Comparison of ENCODE assay signal across 1 cellular context in the genomic region with DNA sequence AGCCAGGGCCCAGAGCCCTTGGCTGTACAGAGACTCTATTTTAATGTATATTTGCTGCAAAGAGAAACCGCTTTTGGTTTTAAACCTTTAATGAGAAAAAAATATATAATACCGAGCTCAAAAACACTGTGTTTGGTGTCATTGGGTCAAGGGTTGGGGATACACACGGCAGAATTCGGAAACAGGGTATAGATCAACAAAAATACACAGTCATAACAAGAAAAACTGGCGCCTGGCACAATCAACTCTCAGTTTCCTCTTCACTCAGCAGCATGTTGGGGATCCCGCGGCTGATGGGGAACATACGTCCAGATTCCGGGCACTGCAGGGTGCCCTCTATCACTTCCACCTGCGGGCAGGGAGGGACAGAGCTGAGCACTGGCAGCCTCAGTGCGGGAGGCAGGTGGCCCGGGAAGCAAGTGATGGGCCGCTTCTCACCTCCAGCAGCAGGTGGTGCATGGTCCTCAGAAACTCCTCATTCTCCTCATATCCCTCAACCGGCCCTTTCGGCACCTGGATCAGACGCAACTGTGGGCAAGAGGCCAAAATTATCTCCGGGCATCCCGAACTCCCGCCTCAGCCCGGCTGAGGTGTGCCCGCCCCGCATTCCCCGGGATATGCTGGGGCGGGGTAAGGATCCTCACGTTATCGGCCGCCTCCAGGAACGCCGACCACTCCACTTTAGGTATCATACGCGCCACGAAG.
TF ChIP-seq lines count a peak whose summit lies in the region.

No MANE protein-coding gene starts in this region.

TF ChIP-seq in A549, 52 proteins besides CTCF, POLR2A, EP300 and RAD21 (continued from another document):
- peak; percentile 49; the same call in 1 of the 2 replicates for TF ChIP-seq KDM5A (IDR thresholded peaks at IDR 0.05)
